ENCODE assay signal across 14 cellular contexts in the genomic region with DNA sequence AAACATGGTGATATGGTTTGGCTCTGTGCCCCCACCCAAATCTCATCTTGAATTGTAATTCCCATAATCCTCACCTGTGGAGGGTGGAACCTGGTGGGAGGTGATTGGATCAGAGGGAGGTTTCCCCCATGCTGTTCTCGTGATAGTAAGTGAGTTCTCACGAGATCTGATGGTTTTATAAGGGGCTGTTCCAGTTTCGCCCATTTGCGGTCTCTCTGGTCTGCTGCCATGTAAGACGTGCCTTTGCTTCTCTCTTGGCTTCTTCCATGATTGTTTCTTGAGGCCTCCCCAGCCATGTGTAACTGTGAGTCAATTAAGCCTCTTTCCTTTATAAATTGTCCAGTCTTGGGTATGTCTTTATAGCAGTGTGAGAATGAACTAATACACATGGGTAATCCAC. TPM values are rescaled to one million over a fixed set of nuclear protein-coding genes. Genes with fewer than 3 reads are reported as not detected.
DNase-seq lines count a peak whose midpoint lies in the region; ATAC-seq, FAIRE-seq and TF ChIP-seq lines count a peak whose summit lies in the region.
"Not testable (repeated sequence)": the region's sequence is repeated elsewhere in the genome, so short reads cannot be mapped to it uniquely, and the experiment has no call there.
"Had no signal": no experiment of that assay in that cellular context is flagged by ENCODE, and none has a peak within 500 bp of the region (broad histone marks: within the 10 kb centered on the region; RNA-seq: fewer than 3 reads in every experiment).

No MANE protein-coding gene starts in this region.

- peak; percentile 20 for DNase-seq in Karpas-422
- DNase-seq in RPMI8226: peak; percentile 46
- not testable (repeated sequence) for DNase-seq in activated CD4-positive, alpha-beta T cell treated with anti-CD3 and anti-CD28 coated beads, Interleukin-2, amount 10 ng/mL, durations not matched to agents 24 days and 14 days; activated T-helper 2 cell treated with anti-CD3 and anti-CD28 coated beads, Interferon-gamma antibody, Interleukin-2, Interleukin-4, amounts not matched to agents 10 μg/mL and 5 μg/mL and 100 μg/mL, durations not matched to agents 14 hours and 24 hours and 36 hours (ENCODE audit: low spot score); GM12878 (ENCODE audit: low read depth, low spot score)

- TF ChIP-seq CTCF in GM12878 (IDR thresholded peaks at IDR 0.05 in 2 of 3, conservative IDR thresholded peaks at IDR 0.05 in 1 of 3; ENCODE audit: control insufficient read depth in 2 of 3, extremely low read depth in 1 of 3, insufficient read depth in 1 of 3, low read depth in 3 of 3, low read length in 3 of 3): not testable (repeated sequence)

- not testable (repeated sequence) for H3K9ac ChIP-seq in BLaER1; Karpas-422 (ENCODE audit: low read length); GM12878 (ENCODE audit: control insufficient read depth, insufficient read depth, low read length)

- WGBS in GM12878 (ENCODE audit: insufficient coverage, insufficient replicate concordance, low lambda C conversion rate, missing lambda C conversion rate): 71% methylated on average over 5 of the region's 5 CpGs

- H3K79me2 ChIP-seq in Karpas-422 (ENCODE audit: low read length); GM12878 (ENCODE audit: control insufficient read depth, insufficient read depth, low read length): not testable (repeated sequence)

- POLR2A ChIA-PET in GM12878 (lab: Charles Lee): interaction anchor here (0.7 to 1.0 kb wide), 2 partner anchors 111 to 139 kb away, joined by 3 read pairs; no protein-coding TSS in a partner anchor

- in situ Hi-C loops in GM12878 (cut with MboI): loop anchor here (10.0 kb wide), 1 partner anchor 300 kb away; no protein-coding TSS in a partner anchor

- H3K27ac Mint-ChIP-seq in activated CD4-positive, alpha-beta T cell treated with anti-CD3 and anti-CD28 coated beads, Interleukin-2, amount 10 ng/mL, durations not matched to agents 24 days and 14 days: peak overlapping the region; percentile 90
- H3K27ac Mint-ChIP-seq in activated T-helper 2 cell treated with anti-CD3 and anti-CD28 coated beads, Interferon-gamma antibody, Interleukin-2, Interleukin-4, amounts not matched to agents 10 μg/mL and 5 μg/mL and 100 μg/mL, durations not matched to agents 14 hours and 24 hours and 36 hours: peak overlapping the region; percentile 81
- peak overlapping the region; percentile 21 for H3K27ac Mint-ChIP-seq in stimulated activated memory B cell treated with anti-CD40 and anti-IgM and Interleukin-4, amounts not matched to agents 10 μg/mL and 1 μg/mL and 100 μg/mL, for 72 hours

- not testable (repeated sequence) for H3K36me3 ChIP-seq in BLaER1; Karpas-422 (ENCODE audit: insufficient read depth, low read length); GM12878 (ENCODE audit: control insufficient read depth in 2 of 2, insufficient read depth in 2 of 2, low read length in 1 of 2)

- intact Hi-C loops in activated CD4-positive, alpha-beta T cell treated with anti-CD3 and anti-CD28 coated beads, Interleukin-2, amount 10 ng/mL, durations not matched to agents 24 days and 14 days (cut with micrococcal nuclease): loop anchor here (1.0 to 5.0 kb wide), 7 partner anchors 32 to 277 kb away; partner anchors contain the start of genes IRF1 and KIF3A
- intact Hi-C loops in activated T-helper 2 cell treated with anti-CD3 and anti-CD28 coated beads, Interferon-gamma antibody, Interleukin-2, Interleukin-4, amounts not matched to agents 10 μg/mL and 5 μg/mL and 100 μg/mL, durations not matched to agents 14 hours and 24 hours and 36 hours (cut with micrococcal nuclease): loop anchor here (1.0 to 5.0 kb wide), 3 partner anchors 42 to 187 kb away; no protein-coding TSS in a partner anchor
- intact Hi-C loops in GM12878 (cut with micrococcal nuclease; ENCODE audit: unreplicated experiment): loop anchor here (5.0 kb wide), 5 partner anchors 62 to 227 kb away; partner anchors contain the start of gene KIF3A

- H3K4me1 Mint-ChIP-seq in activated CD4-positive, alpha-beta T cell treated with anti-CD3 and anti-CD28 coated beads, Interleukin-2, amount 10 ng/mL, durations not matched to agents 24 days and 14 days: peaks cover 51% of the 10 kb centered on the region
- H3K4me1 Mint-ChIP-seq in activated T-helper 2 cell treated with anti-CD3 and anti-CD28 coated beads, Interferon-gamma antibody, Interleukin-2, Interleukin-4, amounts not matched to agents 10 μg/mL and 5 μg/mL and 100 μg/mL, durations not matched to agents 14 hours and 24 hours and 36 hours (ENCODE audit: low read depth): peaks cover 57% of the 10 kb centered on the region
- H3K4me1 Mint-ChIP-seq in stimulated activated memory B cell treated with anti-CD40 and anti-IgM and Interleukin-4, amounts not matched to agents 10 μg/mL and 1 μg/mL and 100 μg/mL, for 72 hours: peaks cover 57% of the 10 kb centered on the region

- not testable (repeated sequence) for H2AFZ ChIP-seq in Karpas-422 (ENCODE audit: low read length); GM12878 (ENCODE audit: control insufficient read depth, low read depth, low read length)

- not testable (repeated sequence) for H3K27me3 ChIP-seq in BLaER1; Karpas-422 (ENCODE audit: low read length); GM12878 (replicated peaks in 1 of 2; ENCODE audit: control insufficient read depth in 2 of 2, insufficient read depth in 2 of 2, low read length in 1 of 2)

- not testable (repeated sequence) for H4K20me1 ChIP-seq in BLaER1; Karpas-422 (ENCODE audit: insufficient read depth, low read depth, low read length); GM12878 (ENCODE audit: control insufficient read depth, insufficient read depth)

- not testable (repeated sequence) for H3K27me3 Mint-ChIP-seq in activated CD4-positive, alpha-beta T cell treated with anti-CD3 and anti-CD28 coated beads, Interleukin-2, amount 10 ng/mL, durations not matched to agents 24 days and 14 days; activated T-helper 2 cell treated with anti-CD3 and anti-CD28 coated beads, Interferon-gamma antibody, Interleukin-2, Interleukin-4, amounts not matched to agents 10 μg/mL and 5 μg/mL and 100 μg/mL, durations not matched to agents 14 hours and 24 hours and 36 hours (ENCODE audit: low read depth); stimulated activated memory B cell treated with anti-CD40 and anti-IgM and Interleukin-4, amounts not matched to agents 10 μg/mL and 1 μg/mL and 100 μg/mL, for 72 hours

- ATAC-seq in GM12878; stimulated activated memory B cell treated with anti-CD40 and anti-IgM and Interleukin-4, amounts not matched to agents 10 μg/mL and 1 μg/mL and 100 μg/mL, for 72 hours: not testable (repeated sequence)

- TF ChIP-seq POLR2A in GM12878 (IDR thresholded peaks at IDR 0.05; ENCODE audit: low read depth, low read length): not testable (repeated sequence)

- TF ChIP-seq EP300 in GM12878 (IDR thresholded peaks at IDR 0.05; ENCODE audit: borderline replicate concordance in 1 of 2, control insufficient read depth in 1 of 2, low read depth in 2 of 2, low read length in 2 of 2): not testable (repeated sequence)

- H3K4me1 ChIP-seq in BLaER1 (peaks cover 62% of the 10 kb centered on the region), GM12878 (ENCODE audit: control insufficient read depth, insufficient read depth, low read length) (peaks cover 38% of the 10 kb centered on the region)
- H3K4me1 ChIP-seq in Karpas-422 (ENCODE audit: low read length): not testable (repeated sequence)

- H3K27ac ChIP-seq in BLaER1 (peak overlapping the region; percentile 39; the same call in 1 of the 2 replicates), GM12878 (ENCODE audit: control insufficient read depth, insufficient read depth) (peak overlapping the region; percentile 84)
- not testable (repeated sequence) for H3K27ac ChIP-seq in Karpas-422 (ENCODE audit: low read length)

- RAD21 ChIA-PET in GM12878 (lab: Charles Lee; ENCODE audit: unreplicated experiment): interaction anchor here (1.2 to 4.8 kb wide), 8 partner anchors 19 to 295 kb away, joined by 3 to 88 read pairs (median 9); partner anchors contain the start of gene CCNI2

- FAIRE-seq in GM12878 (lab: Jason Lieb, UNC): not testable (repeated sequence)

- H3K36me3 Mint-ChIP-seq in activated CD4-positive, alpha-beta T cell treated with anti-CD3 and anti-CD28 coated beads, Interleukin-2, amount 10 ng/mL, durations not matched to agents 24 days and 14 days (ENCODE audit: low read depth); activated T-helper 2 cell treated with anti-CD3 and anti-CD28 coated beads, Interferon-gamma antibody, Interleukin-2, Interleukin-4, amounts not matched to agents 10 μg/mL and 5 μg/mL and 100 μg/mL, durations not matched to agents 14 hours and 24 hours and 36 hours (ENCODE audit: low read depth); stimulated activated memory B cell treated with anti-CD40 and anti-IgM and Interleukin-4, amounts not matched to agents 10 μg/mL and 1 μg/mL and 100 μg/mL, for 72 hours: not testable (repeated sequence)

- SMC1A ChIA-PET in GM12878 (lab: Charles Lee; ENCODE audit: uncharacterized antibody, unreplicated experiment): interaction anchor here (1.2 to 4.8 kb wide), 7 partner anchors 16 to 295 kb away, joined by 3 to 75 read pairs (median 12); no protein-coding TSS in a partner anchor

- TF ChIP-seq RAD21 in GM12878 (IDR thresholded peaks at IDR 0.05; ENCODE audit: insufficient read depth, low read depth, low read length): not testable (repeated sequence)

- H3K4me3 Mint-ChIP-seq in activated CD4-positive, alpha-beta T cell treated with anti-CD3 and anti-CD28 coated beads, Interleukin-2, amount 10 ng/mL, durations not matched to agents 24 days and 14 days: peak overlapping the region; percentile 47
- H3K4me3 Mint-ChIP-seq in activated T-helper 2 cell treated with anti-CD3 and anti-CD28 coated beads, Interferon-gamma antibody, Interleukin-2, Interleukin-4, amounts not matched to agents 10 μg/mL and 5 μg/mL and 100 μg/mL, durations not matched to agents 14 hours and 24 hours and 36 hours (ENCODE audit: low read depth): peak overlapping the region; percentile 51
- not testable (repeated sequence) for H3K4me3 Mint-ChIP-seq in stimulated activated memory B cell treated with anti-CD40 and anti-IgM and Interleukin-4, amounts not matched to agents 10 μg/mL and 1 μg/mL and 100 μg/mL, for 72 hours

- H3K4me2 ChIP-seq in BLaER1 (peak overlapping the region; percentile 74; the same call in 1 of the 2 replicates), GM12878 (ENCODE audit: control insufficient read depth, insufficient read depth) (peak overlapping the region; percentile 60)
- H3K4me2 ChIP-seq in Karpas-422 (ENCODE audit: low read depth, low read length, poor library complexity, severe bottlenecking): not testable (repeated sequence)

- H3K9me3 ChIP-seq in BLaER1 (peaks cover 51% of the 10 kb centered on the region), GM12878 (replicated peaks; ENCODE audit: control insufficient read depth, insufficient read depth, low read length) (peaks cover 37% of the 10 kb centered on the region)
- H3K9me3 ChIP-seq in Karpas-422 (ENCODE audit: low read length): not testable (repeated sequence)

- not testable (repeated sequence) for BruUV-seq in GM12878 (replicated peaks; lab: Mats Ljungman, UMichigan)

- H3K9me2 ChIP-seq in Karpas-422 (replicated peaks; ENCODE audit: insufficient read depth, low read length): not testable (repeated sequence)

- not testable (repeated sequence) for H3K4me3 ChIP-seq in BLaER1; Karpas-422 (ENCODE audit: low read length); GM12878

- H3K9me3 Mint-ChIP-seq in activated CD4-positive, alpha-beta T cell treated with anti-CD3 and anti-CD28 coated beads, Interleukin-2, amount 10 ng/mL, durations not matched to agents 24 days and 14 days; stimulated activated memory B cell treated with anti-CD40 and anti-IgM and Interleukin-4, amounts not matched to agents 10 μg/mL and 1 μg/mL and 100 μg/mL, for 72 hours: not testable (repeated sequence)
- H3K9me3 Mint-ChIP-seq in activated T-helper 2 cell treated with anti-CD3 and anti-CD28 coated beads, Interferon-gamma antibody, Interleukin-2, Interleukin-4, amounts not matched to agents 10 μg/mL and 5 μg/mL and 100 μg/mL, durations not matched to agents 14 hours and 24 hours and 36 hours: peaks cover 22% of the 10 kb centered on the region

- CTCF ChIA-PET in GM12878 (lab: Yijun Ruan, JAX): interaction anchor here (0.9 to 4.8 kb wide), 18 partner anchors 19 to 358 kb away, joined by 3 to 101 read pairs (median 10); partner anchors contain the start of genes KIF3A and SHROOM1

RNA-seq across cellular contexts. Expression of gene IL5, which starts 18.4 kb away (rescaled TPM):
- total RNA-seq in Karpas-422 (2014; rRNA removed; shearing (Covaris generic); ENCODE audit: low replicate concordance): not detected in 2 replicates
- total RNA-seq in activated CD4-positive, alpha-beta T cell treated with anti-CD3 and anti-CD28 coated beads, Interleukin-2, amount 10 ng/mL, durations not matched to agents 24 days and 14 days: 7.0 and 7.1 TPM in 2 replicates
- 100.0 and 113 TPM in 2 replicates for total RNA-seq in activated T-helper 2 cell treated with anti-CD3 and anti-CD28 coated beads, Interferon-gamma antibody, Interleukin-2, Interleukin-4, amounts not matched to agents 10 μg/mL and 5 μg/mL and 100 μg/mL, durations not matched to agents 14 hours and 24 hours and 36 hours
- total RNA-seq in GM12878 (2013; cell fraction: nucleolus; rRNA removed): not detected in 2 replicates
- total RNA-seq in GM12878 (2014; rRNA removed): not detected in 2 replicates
- total RNA-seq in GM12878 (2014; rRNA removed; fragmentation: Illumina TruSeq; extraction: Trizol): not detected in 2 replicates
- total RNA-seq in GM12878 (2021): not detected in 2 replicates
- polyA plus RNA-seq in GM12878 (2011; ENCODE audit: low read depth): not detected
- polyA plus RNA-seq in GM12878 (2011; rRNA removed): not detected in 2 replicates
- polyA plus RNA-seq in GM12878 (2011; cell fraction: cytosol; rRNA removed): not detected in 2 replicates
- polyA plus RNA-seq in GM12878 (2011; cell fraction: nucleus; rRNA removed): not detected in 2 replicates
- not detected in 2 replicates for polyA plus RNA-seq in GM12878 (2012)
- not detected in 2 replicates for polyA plus RNA-seq in GM12878 (2014; fragmentation: Illumina TruSeq; extraction: Trizol)
- not detected for polyA plus RNA-seq in GM12878 (2014; fragmentation: Nextera tagmentation; extraction: Ambion mirVana)
- not detected in 2 replicates for polyA plus RNA-seq in GM12878 (2014; rRNA removed)
- polyA plus RNA-seq in GM12878 (2016; fragmentation: Nextera tagmentation; extraction: Ambion mirVana): not detected
- polyA minus RNA-seq in GM12878 (2011; rRNA and poly(A)+ RNA removed): not detected in 2 replicates
- polyA minus RNA-seq in GM12878 (2011; cell fraction: cytosol; rRNA and poly(A)+ RNA removed): not detected in 2 replicates
- polyA minus RNA-seq in GM12878 (2011; cell fraction: nucleus; rRNA and poly(A)+ RNA removed): not detected in 2 replicates
- total RNA-seq: A172; Caco-2; CD8-positive, alpha-beta T cell; H1; NCI-H460; Peyer's patch had no signal
- polyA plus RNA-seq: AG04450, H1 had no signal

RNA-seq across cellular contexts. Expression of gene RAD50, which starts 31.9 kb away (rescaled TPM):
- total RNA-seq in Karpas-422 (2014; rRNA removed; shearing (Covaris generic); ENCODE audit: low replicate concordance): 37.3 and 72.6 TPM in 2 replicates
- 37.4 and 39.5 TPM in 2 replicates for total RNA-seq in activated CD4-positive, alpha-beta T cell treated with anti-CD3 and anti-CD28 coated beads, Interleukin-2, amount 10 ng/mL, durations not matched to agents 24 days and 14 days
- 49.2 and 55.8 TPM in 2 replicates for total RNA-seq in activated T-helper 2 cell treated with anti-CD3 and anti-CD28 coated beads, Interferon-gamma antibody, Interleukin-2, Interleukin-4, amounts not matched to agents 10 μg/mL and 5 μg/mL and 100 μg/mL, durations not matched to agents 14 hours and 24 hours and 36 hours
- 160 and 163 TPM in 2 replicates for total RNA-seq in GM12878 (2013; cell fraction: nucleolus; rRNA removed)
- total RNA-seq in GM12878 (2014; rRNA removed) (23.6 and 29.2 TPM in 2 replicates), GM12878 (2014; rRNA removed; fragmentation: Illumina TruSeq; extraction: Trizol) (55.2 and 59.2 TPM in 2 replicates), GM12878 (2021) (43.7 and 48.6 TPM in 2 replicates)
- polyA plus RNA-seq in GM12878 (2011; ENCODE audit: low read depth): 14.0 TPM
- polyA plus RNA-seq in GM12878 (2011; rRNA removed) (47.2 and 67.3 TPM in 2 replicates), GM12878 (2014; fragmentation: Illumina TruSeq; extraction: Trizol) (46.8 and 52.9 TPM in 2 replicates), GM12878 (2014; fragmentation: Nextera tagmentation; extraction: Ambion mirVana) (10 to 100 TPM; 12.8 to 19.5 TPM), GM12878 (2014; rRNA removed) (20.9 and 23.7 TPM in 2 replicates), GM12878 (2016; fragmentation: Nextera tagmentation; extraction: Ambion mirVana) (10 to 100 TPM; 67.6 to 68.6 TPM)
- polyA plus RNA-seq in GM12878 (2011; cell fraction: cytosol; rRNA removed): 18.8 and 19.0 TPM in 2 replicates
- 54.6 and 55.7 TPM in 2 replicates for polyA plus RNA-seq in GM12878 (2011; cell fraction: nucleus; rRNA removed)
- polyA plus RNA-seq in GM12878 (2012): 22.5 and 30.2 TPM in 2 replicates
- 74.8 and 97.4 TPM in 2 replicates for polyA minus RNA-seq in GM12878 (2011; rRNA and poly(A)+ RNA removed)
- polyA minus RNA-seq in GM12878 (2011; cell fraction: cytosol; rRNA and poly(A)+ RNA removed): 24.1 and 25.9 TPM in 2 replicates
- 47.8 and 79.4 TPM in 2 replicates for polyA minus RNA-seq in GM12878 (2011; cell fraction: nucleus; rRNA and poly(A)+ RNA removed)

RNA-seq across cellular contexts. Expression of gene IRF1, which starts 34.3 kb away (rescaled TPM):
- 4.8 and 7.3 TPM in 2 replicates for total RNA-seq in Karpas-422 (2014; rRNA removed; shearing (Covaris generic); ENCODE audit: low replicate concordance)
- 167 and 181 TPM in 2 replicates for total RNA-seq in activated CD4-positive, alpha-beta T cell treated with anti-CD3 and anti-CD28 coated beads, Interleukin-2, amount 10 ng/mL, durations not matched to agents 24 days and 14 days
- 155 TPM in 2 replicates for total RNA-seq in activated T-helper 2 cell treated with anti-CD3 and anti-CD28 coated beads, Interferon-gamma antibody, Interleukin-2, Interleukin-4, amounts not matched to agents 10 μg/mL and 5 μg/mL and 100 μg/mL, durations not matched to agents 14 hours and 24 hours and 36 hours
- 216 and 219 TPM in 2 replicates for total RNA-seq in GM12878 (2013; cell fraction: nucleolus; rRNA removed)
- total RNA-seq in GM12878 (2014; rRNA removed): 29.9 and 30.5 TPM in 2 replicates
- 41.9 and 45.3 TPM in 2 replicates for total RNA-seq in GM12878 (2014; rRNA removed; fragmentation: Illumina TruSeq; extraction: Trizol)
- total RNA-seq in GM12878 (2021): 68.0 and 74.1 TPM in 2 replicates
- polyA plus RNA-seq in GM12878 (2011; ENCODE audit: low read depth): 19.0 TPM
- 37.5 and 50.7 TPM in 2 replicates for polyA plus RNA-seq in GM12878 (2011; rRNA removed)
- 60.7 and 77.3 TPM in 2 replicates for polyA plus RNA-seq in GM12878 (2011; cell fraction: cytosol; rRNA removed)
- polyA plus RNA-seq in GM12878 (2011; cell fraction: nucleus; rRNA removed): 156 and 160 TPM in 2 replicates
- polyA plus RNA-seq in GM12878 (2012): 32.8 and 47.6 TPM in 2 replicates
- 45.9 and 48.6 TPM in 2 replicates for polyA plus RNA-seq in GM12878 (2014; fragmentation: Illumina TruSeq; extraction: Trizol)
- 10 to 100 TPM in 1 of 2 experiments, 1 to 10 TPM in 1; 6.9 to 14.0 TPM for polyA plus RNA-seq in GM12878 (2014; fragmentation: Nextera tagmentation; extraction: Ambion mirVana)
- polyA plus RNA-seq in GM12878 (2014; rRNA removed): 55.9 and 56.1 TPM in 2 replicates
- polyA plus RNA-seq in GM12878 (2016; fragmentation: Nextera tagmentation; extraction: Ambion mirVana): 10 to 100 TPM; 62.1 to 65.0 TPM
- 171 and 202 TPM in 2 replicates for polyA minus RNA-seq in GM12878 (2011; rRNA and poly(A)+ RNA removed)
- 47.0 and 51.0 TPM in 2 replicates for polyA minus RNA-seq in GM12878 (2011; cell fraction: cytosol; rRNA and poly(A)+ RNA removed)
- polyA minus RNA-seq in GM12878 (2011; cell fraction: nucleus; rRNA and poly(A)+ RNA removed): 234 and 331 TPM in 2 replicates

Comparison
In these comparisons a context has a peak if more than half of its experiments do, and no peak if none do; other contexts are left out.
1. H3K27ac Mint-ChIP-seq: peak in every context shown above with its lines; median percentile 90 in activated CD4-positive, alpha-beta T cell treated with anti-CD3 and anti-CD28 coated beads, Interleukin-2, amount 10 ng/mL, durations not matched to agents 24 days and 14 days; 81 in activated T-helper 2 cell treated with anti-CD3 and anti-CD28 coated beads, Interferon-gamma antibody, Interleukin-2, Interleukin-4, amounts not matched to agents 10 μg/mL and 5 μg/mL and 100 μg/mL, durations not matched to agents 14 hours and 24 hours and 36 hours; 21 in stimulated activated memory B cell treated with anti-CD40 and anti-IgM and Interleukin-4, amounts not matched to agents 10 μg/mL and 1 μg/mL and 100 μg/mL, for 72 hours.
2. RNA of gene IL5, which starts 18.4 kb away (total RNA-seq): 100.0 to 113 TPM in activated T-helper 2 cell treated with anti-CD3 and anti-CD28 coated beads, Interferon-gamma antibody, Interleukin-2, Interleukin-4, amounts not matched to agents 10 μg/mL and 5 μg/mL and 100 μg/mL, durations not matched to agents 14 hours and 24 hours and 36 hours; 7.0 to 7.1 TPM in activated CD4-positive, alpha-beta T cell treated with anti-CD3 and anti-CD28 coated beads, Interleukin-2, amount 10 ng/mL, durations not matched to agents 24 days and 14 days, not detected in Karpas-422 and not detected in GM12878; every median in the first group is over 10 times any median in the second.